Comparison of ENCODE assay signal across 11 cellular contexts in the genomic region with DNA sequence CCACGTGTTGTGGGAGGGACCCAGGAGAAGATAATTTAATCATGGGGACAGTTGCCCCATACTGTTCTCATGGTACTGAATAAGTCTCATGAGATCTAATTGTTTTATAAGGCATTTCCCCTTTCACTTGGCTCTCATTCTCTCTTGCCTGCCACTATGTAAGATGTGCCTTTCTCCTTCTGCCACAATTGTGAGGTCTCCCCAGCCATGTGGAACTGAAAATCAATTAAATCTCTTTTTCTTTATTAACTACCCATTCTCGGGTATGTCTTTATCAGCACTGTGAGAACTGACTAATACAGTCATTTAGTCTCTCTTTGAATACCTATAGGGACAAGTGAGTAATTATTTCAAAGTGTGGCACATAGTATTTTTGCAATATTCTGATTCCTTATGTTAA.
"Had no signal": no experiment of that assay in that cellular context is flagged by ENCODE, and none has a peak within 500 bp of the region (broad histone marks: within the 10 kb centered on the region; RNA-seq: fewer than 3 reads in every experiment).

No MANE protein-coding gene starts in this region.

- H3K9me3 ChIP-seq: HAP-1 had no signal

- H3K4me2 ChIP-seq: GM23338 had no signal

- H3K4me3 ChIP-seq: GM23248, GM23338, HAP-1 had no signal

- H3K9ac ChIP-seq: GM23248 had no signal

- H3K27ac ChIP-seq: GM23248 had no signal

- H3K36me3 ChIP-seq: HAP-1 had no signal

- FAIRE-seq: H1, H54 had no signal

- ATAC-seq: GM23338, HCT116 had no signal

- H2AFZ ChIP-seq: GM23248, GM23338 had no signal

- DNase-seq: GM23248, GOT3, H7, H9, HCEC 1CT, HFFc6 had no signal
